ENCODE assay signal across 28 cellular contexts in the genomic region with DNA sequence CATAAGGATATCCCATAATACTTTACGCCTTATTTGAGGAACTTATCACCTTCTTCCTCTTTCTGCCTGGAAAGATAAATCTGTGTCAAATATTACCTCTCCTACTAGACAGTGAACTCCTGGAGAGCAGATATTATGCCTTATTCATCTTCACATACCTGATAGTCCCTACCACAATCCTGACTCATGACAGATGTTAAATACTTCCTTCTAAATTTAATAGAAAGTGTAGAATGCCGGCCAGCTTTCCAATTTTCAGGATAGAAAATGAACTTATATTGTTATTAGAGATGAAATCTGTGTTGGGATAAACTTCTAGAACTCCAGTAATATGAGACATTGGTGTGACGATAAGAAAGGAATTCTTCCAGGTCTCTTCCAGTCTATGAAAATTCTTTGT.
"Had no signal": no experiment of that assay in that cellular context is flagged by ENCODE, and none has a peak within 500 bp of the region (broad histone marks: within the 10 kb centered on the region; RNA-seq: fewer than 3 reads in every experiment).

No MANE protein-coding gene starts in this region.

- H3K4me1 Mint-ChIP-seq: activated CD4-positive, alpha-beta T cell treated with anti-CD3 and anti-CD28 coated beads for 36 hours; neural crest cell; stimulated activated memory B cell treated with anti-CD40 and anti-IgM and Interleukin-4, amounts not matched to agents 10 μg/mL and 1 μg/mL and 100 μg/mL, for 72 hours; stimulated activated naive CD8-positive, alpha-beta T cell treated with anti-CD3 and anti-CD28 coated beads, Interleukin-15, amount 100 ng/mL, for 72 hours; T-helper 17 cell had no signal

- H3K9me3 ChIP-seq: adrenal gland, esophagus squamous epithelium, gastrocnemius medialis, right atrium auricular region, thyroid gland had no signal

- H3K4me3 ChIP-seq: adrenal gland, esophagus squamous epithelium, gastrocnemius medialis, right atrium auricular region, smooth muscle cell, thyroid gland had no signal

- H3K36me3 Mint-ChIP-seq: naive thymus-derived CD4-positive, alpha-beta T cell; stimulated activated memory B cell treated with anti-CD40 and anti-IgM and Interleukin-4, amounts not matched to agents 10 μg/mL and 1 μg/mL and 100 μg/mL, for 72 hours had no signal

- H3K4me1 ChIP-seq: adrenal gland, esophagus squamous epithelium, gastrocnemius medialis, right atrium auricular region, thyroid gland had no signal

- H3K9me3 Mint-ChIP-seq: activated T-cell treated with anti-CD3 and anti-CD28 coated beads, Interleukin-2, amount 50 U/mL, for 72 hours; dendritic cell treated with granulocyte-macrophage colony-stimulating factor and Interleukin-4, amounts not matched to agents 40 ng/mL and 50 ng/mL, for 4 days; endodermal cell; stimulated activated memory B cell treated with anti-CD40 and anti-IgM and Interleukin-4, amounts not matched to agents 10 μg/mL and 1 μg/mL and 100 μg/mL, for 72 hours; stimulated activated naive CD8-positive, alpha-beta T cell treated with anti-CD3 and anti-CD28 coated beads, Interleukin-15, amount 100 ng/mL, for 72 hours had no signal

- H3K27ac ChIP-seq: adrenal gland, esophagus squamous epithelium, gastrocnemius medialis, right atrium auricular region, thyroid gland had no signal

- H3K27me3 Mint-ChIP-seq: stimulated activated naive CD8-positive, alpha-beta T cell treated with anti-CD3 and anti-CD28 coated beads, Interleukin-15, amount 100 ng/mL, for 72 hours had no signal

- H3K27ac Mint-ChIP-seq: activated CD4-positive, alpha-beta T cell treated with anti-CD3 and anti-CD28 coated beads for 36 hours; activated naive CD8-positive, alpha-beta T cell; activated T-cell treated with anti-CD3 and anti-CD28 coated beads, Interleukin-2, amount 50 U/mL, for 72 hours; dendritic cell treated with granulocyte-macrophage colony-stimulating factor and Interleukin-4, amounts not matched to agents 40 ng/mL and 50 ng/mL, for 4 days; endodermal cell; naive thymus-derived CD4-positive, alpha-beta T cell; stimulated activated memory B cell treated with anti-CD40 and anti-IgM and Interleukin-4, amounts not matched to agents 10 μg/mL and 1 μg/mL and 100 μg/mL, for 72 hours; stimulated activated naive CD8-positive, alpha-beta T cell treated with anti-CD3 and anti-CD28 coated beads, Interleukin-15, amount 100 ng/mL, for 72 hours; T-helper 17 cell had no signal

- H3K36me3 ChIP-seq: adrenal gland, esophagus squamous epithelium, gastrocnemius medialis, right atrium auricular region, thyroid gland had no signal

- H3K27me3 ChIP-seq: adrenal gland, esophagus squamous epithelium, gastrocnemius medialis, right atrium auricular region, thyroid gland had no signal

- ATAC-seq: activated CD4-positive, alpha-beta T cell treated with anti-CD3 and anti-CD28 coated beads for 36 hours; activated T-cell treated with anti-CD3 and anti-CD28 coated beads, Interleukin-2, amount 50 U/mL, for 72 hours; gastrocnemius medialis; naive thymus-derived CD4-positive, alpha-beta T cell; stimulated activated memory B cell treated with anti-CD40 and anti-IgM and Interleukin-4, amounts not matched to agents 10 μg/mL and 1 μg/mL and 100 μg/mL, for 72 hours; stimulated activated naive CD8-positive, alpha-beta T cell treated with anti-CD3 and anti-CD28 coated beads, Interleukin-15, amount 100 ng/mL, for 72 hours; T-helper 17 cell had no signal

- DNase-seq: activated CD4-positive, alpha-beta T cell treated with anti-CD3 and anti-CD28 coated beads for 36 hours; activated CD4-positive, alpha-beta T cell treated with anti-CD3 and anti-CD28 coated beads, Interleukin-2, amount 50 U/mL, for 4 hours; activated CD4-positive, CD25-positive, alpha-beta regulatory T cell; activated naive CD4-positive, alpha-beta T cell treated with Interleukin-2 at 50 U/mL for 16 hours; activated T-cell treated with anti-CD3 and anti-CD28 coated beads for 4 hours; activated T-cell treated with anti-CD3 and anti-CD28 coated beads, Interleukin-2, amount 50 U/mL, for 72 hours; adrenal gland; central memory CD4-positive, alpha-beta T cell; endodermal cell; esophagus squamous epithelium; gastrocnemius medialis; glutamatergic neuron; midbrain; naive thymus-derived CD4-positive, alpha-beta T cell; nucleus accumbens; stimulated activated CD4-positive, alpha-beta T cell treated with anti-CD3 and anti-CD28 coated beads, Interleukin-1b, Interleukin-23, amount 100 ng/mL, for 48 hours; stimulated activated CD4-positive, alpha-beta T cell treated with anti-CD3 and anti-CD28 coated beads, Interleukin-4, amount 100 ng/mL, for 4 hours; stimulated activated CD8-positive, alpha-beta memory T cell treated with anti-CD3 and anti-CD28 coated beads, Interleukin-4, amount 100 ng/mL, for 48 hours; stimulated activated naive CD8-positive, alpha-beta T cell treated with anti-CD3 and anti-CD28 coated beads, Interleukin-15, amount 100 ng/mL, for 72 hours; T-helper 17 cell; T1000; thyroid gland had no signal

- H3K4me2 ChIP-seq: smooth muscle cell had no signal

- H3K4me3 Mint-ChIP-seq: activated CD4-positive, alpha-beta T cell treated with anti-CD3 and anti-CD28 coated beads for 36 hours; activated naive CD8-positive, alpha-beta T cell; activated T-cell treated with anti-CD3 and anti-CD28 coated beads, Interleukin-2, amount 50 U/mL, for 72 hours; dendritic cell treated with granulocyte-macrophage colony-stimulating factor and Interleukin-4, amounts not matched to agents 40 ng/mL and 50 ng/mL, for 4 days; endodermal cell; naive thymus-derived CD4-positive, alpha-beta T cell; neural crest cell; stimulated activated memory B cell treated with anti-CD40 and anti-IgM and Interleukin-4, amounts not matched to agents 10 μg/mL and 1 μg/mL and 100 μg/mL, for 72 hours; stimulated activated naive CD8-positive, alpha-beta T cell treated with anti-CD3 and anti-CD28 coated beads, Interleukin-15, amount 100 ng/mL, for 72 hours; T-helper 17 cell had no signal
